Comparison of ENCODE assay signal across 30 cellular contexts in the genomic region with DNA sequence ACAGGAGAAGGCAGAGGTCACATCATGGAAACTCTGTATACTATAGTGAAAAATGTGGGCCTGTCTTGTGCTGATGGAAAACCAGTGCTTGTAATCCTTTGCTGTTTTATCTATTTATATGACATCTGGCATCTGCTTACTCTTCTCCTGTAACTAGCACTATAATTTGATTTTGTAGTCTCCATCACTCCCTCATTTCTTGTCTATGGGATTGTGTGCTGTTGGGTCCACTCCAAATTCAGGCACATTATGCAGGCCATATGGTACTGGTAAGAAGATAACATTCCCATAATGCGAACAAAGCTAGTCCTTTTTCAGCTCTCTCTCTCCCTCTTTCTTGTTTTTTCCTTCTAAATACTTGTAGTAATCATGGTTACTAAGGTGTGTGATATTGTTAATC.
"Had no signal": no experiment of that assay in that cellular context is flagged by ENCODE, and none has a peak within 500 bp of the region (broad histone marks: within the 10 kb centered on the region; RNA-seq: fewer than 3 reads in every experiment).

No MANE protein-coding gene starts in this region.

- H3K27ac Mint-ChIP-seq: endodermal cell; mesothelial cell of epicardium; naive B cell; natural killer cell treated with Interleukin-12 subunit alpha and Interleukin-12 subunit beta and Interleukin-15 and Interleukin-18, amount 100 ng/mL, for 72 hours; progenitor cell of endocrine pancreas; type B pancreatic cell had no signal

- H3K27ac ChIP-seq: epithelial cell of prostate, gastrocnemius medialis, left lung, neutrophil, parathyroid adenoma, right lobe of liver, stomach, testis, tibial artery had no signal

- H3K36me3 ChIP-seq: gastrocnemius medialis, left lung, neutrophil, right lobe of liver, stomach, tibial artery had no signal

- H3K36me3 Mint-ChIP-seq: naive B cell; natural killer cell treated with Interleukin-12 subunit alpha and Interleukin-12 subunit beta and Interleukin-15 and Interleukin-18, amount 100 ng/mL, for 72 hours; type B pancreatic cell had no signal

- H3K9ac ChIP-seq: parathyroid adenoma had no signal

- H3K27me3 Mint-ChIP-seq: naive B cell; natural killer cell treated with Interleukin-12 subunit alpha and Interleukin-12 subunit beta and Interleukin-15 and Interleukin-18, amount 100 ng/mL, for 72 hours; progenitor cell of endocrine pancreas; type B pancreatic cell had no signal

- DNase-seq: effector CD8-positive, alpha-beta T cell; endodermal cell; foreskin fibroblast; gastrocnemius medialis; head of caudate nucleus; left cardiac atrium; left lung; mesenchymal stem cell; mucosa of descending colon; naive B cell; right lobe of liver; small intestine; stimulated activated CD4-positive, alpha-beta T cell treated with anti-CD3 and anti-CD28 coated beads, Interleukin-12 subunit alpha, Interleukin-12 subunit beta, amount 100 ng/mL, for 4 hours; stimulated activated CD4-positive, alpha-beta T cell treated with anti-CD3 and anti-CD28 coated beads, Interleukin-1b, Interleukin-23, amount 100 ng/mL, for 48 hours; stimulated activated CD4-positive, alpha-beta T cell treated with anti-CD3 and anti-CD28 coated beads, Interleukin-4, amount 100 ng/mL, for 1 hour; stimulated activated CD8-positive, alpha-beta memory T cell treated with anti-CD3 and anti-CD28 coated beads, Interleukin-4, amount 100 ng/mL, for 48 hours; stimulated activated naive CD4-positive, alpha-beta T cell; stomach; testis; tibial artery had no signal

- FAIRE-seq: islet of Langerhans, small intestine had no signal

- H3K79me2 ChIP-seq: parathyroid adenoma had no signal

- H3K9me3 ChIP-seq: gastrocnemius medialis, mucosa of descending colon, neutrophil, right lobe of liver, testis, tibial artery had no signal

- ATAC-seq: esophagus mucosa; gastrocnemius medialis; left cardiac atrium; left lung; mucosa of descending colon; natural killer cell treated with Interleukin-12 subunit alpha and Interleukin-12 subunit beta and Interleukin-15 and Interleukin-18, amount 100 ng/mL, for 72 hours; right lobe of liver had no signal

- H3K4me1 ChIP-seq: gastrocnemius medialis, left lung, parathyroid adenoma, right lobe of liver, stomach, testis, tibial artery had no signal

- H3K4me3 ChIP-seq: gastrocnemius medialis, left lung, mucosa of descending colon, right lobe of liver, stomach, testis, tibial artery had no signal

- H2AFZ ChIP-seq: parathyroid adenoma had no signal

- H3K27me3 ChIP-seq: gastrocnemius medialis, left lung, neutrophil, right lobe of liver, stomach, testis, tibial artery had no signal

- H3K4me1 Mint-ChIP-seq: naive B cell, neural crest cell had no signal

- H3K4me3 Mint-ChIP-seq: endodermal cell; mesothelial cell of epicardium; naive B cell; natural killer cell treated with Interleukin-12 subunit alpha and Interleukin-12 subunit beta and Interleukin-15 and Interleukin-18, amount 100 ng/mL, for 72 hours; neural crest cell; type B pancreatic cell had no signal
